In the genomic region with DNA sequence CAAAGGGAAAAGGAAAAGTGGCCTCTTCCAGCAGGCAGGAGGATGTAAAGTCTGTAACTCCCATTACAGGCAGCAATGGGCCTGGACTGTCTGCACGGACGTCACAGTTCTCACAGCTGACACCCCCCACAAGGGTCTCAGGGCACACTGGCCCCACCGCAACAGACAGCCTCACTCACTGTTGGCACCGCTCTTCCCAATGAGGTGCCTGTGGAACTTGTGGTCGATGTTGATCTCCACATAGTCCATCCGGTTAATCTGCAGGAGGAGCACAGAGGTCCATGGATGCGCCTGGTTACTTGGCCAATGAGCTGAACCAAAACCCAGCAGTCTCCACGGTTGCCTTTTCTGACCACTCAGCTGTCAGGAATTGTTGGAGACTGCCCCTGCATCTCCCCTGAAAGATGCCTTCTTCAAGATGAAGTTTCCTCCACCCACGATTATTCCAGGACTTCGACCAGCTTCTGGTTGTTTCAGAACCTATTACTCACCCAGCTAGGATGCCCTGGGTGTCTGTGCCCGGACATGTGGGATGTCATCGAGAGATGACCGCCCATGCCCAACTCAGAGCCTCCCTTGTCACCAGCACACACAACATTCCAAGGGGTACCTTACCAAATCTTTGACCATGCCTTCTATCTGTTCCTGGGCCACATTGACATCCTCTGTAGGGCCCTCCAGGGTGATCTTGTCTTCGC, we compare ENCODE assay signal across 15 cellular contexts.
A peak's percentile ranks its signal among the peaks of the same experiment; 100 is the strongest.
DNase-seq lines count a peak whose midpoint lies in the region; ATAC-seq, FAIRE-seq and TF ChIP-seq lines count a peak whose summit lies in the region.
"Had no signal": no experiment of that assay in that cellular context is flagged by ENCODE, and none has a peak within 500 bp of the region (broad histone marks: within the 10 kb centered on the region; RNA-seq: fewer than 3 reads in every experiment).

No MANE protein-coding gene starts in this region.

- TF ChIP-seq POLR2A in GM12892 (IDR thresholded peaks at IDR 0.05; ENCODE audit: low read depth, low read length) = 0 out of 2 replicates have a peak, but pooled peaks have one; percentile 26
- TF ChIP-seq POLR2A in sigmoid colon (IDR thresholded peaks at IDR 0.05) = no peak

- POLR2A ChIA-PET in HEK293T (lab: Yijun Ruan, JAX) = no interaction called here

- H3K9me3 ChIP-seq in sigmoid colon = no peaks in the 10 kb centered on the region
- H3K9me3 ChIP-seq: BLaER1 treated with 17β-estradiol and CSF1 and Interleukin-3, amounts not matched to agents 10 nM and 100 nM; HAP-1 had no signal

- CTCF ChIA-PET in HEK293T (lab: Yijun Ruan, JAX) = no interaction called here

- peaks cover 0 to 9% (median 3%) of the 10 kb centered on the region in 4 donors for H3K4me1 ChIP-seq in sigmoid colon
- H3K4me1 ChIP-seq: HAP-1 had no signal

- intact Hi-C loops in sigmoid colon (cut with DNase I) = no loop called here

- FAIRE-seq in GM12892 (lab: Jason Lieb, UNC) (no peak), bronchial epithelial cell (lab: Jason Lieb, UNC) (peak; percentile 93)
- FAIRE-seq: H1, HTR-8/SVneo had no signal

- DNase-seq in GM12892 (ENCODE audit: insufficient read length) = no peak
- no peak for DNase-seq in bronchial epithelial cell (ENCODE audit: low read depth)
- peak; percentile 55 for DNase-seq in mesenteric fat pad (ENCODE audit: low spot score)
- peak; percentile 43 for DNase-seq in sigmoid colon
- DNase-seq in NCI-H510A treated with DMSO at 0.1 percent for 48 hours (lab: John Stamatoyannopoulos, UW) = no peak
- no peak for DNase-seq in HEK293T (ENCODE audit: extremely low spot score)
- DNase-seq: ACHN, Calu3, DMS 273 treated with DMSO at 0.1 percent for 48 hours, HFFc6 had no signal

- H3K27ac ChIP-seq in sigmoid colon = no peak overlapping the region
- H3K27ac ChIP-seq: BLaER1 treated with 17β-estradiol and CSF1 and Interleukin-3, amounts not matched to agents 10 nM and 100 nM had no signal

- no peak for TF ChIP-seq EP300 in sigmoid colon (IDR thresholded peaks at IDR 0.05)

- H3K4me3 ChIP-seq in bronchial epithelial cell (ENCODE audit: low read depth, low read length) (no peak overlapping the region), sigmoid colon (no peak overlapping the region)
- H3K4me3 ChIP-seq: BLaER1 treated with 17β-estradiol and CSF1 and Interleukin-3, amounts not matched to agents 10 nM and 100 nM; HAP-1 had no signal

- no peak for ATAC-seq in GM18519 (IDR thresholded peaks at IDR 0.05; ENCODE audit: low FRiP score, unreplicated experiment)

- WGBS in sigmoid colon, 2 donors = 94 to 96% methylated on average over 14 of the region's 14 CpGs

- TF ChIP-seq CTCF in bronchial epithelial cell (IDR thresholded peaks at IDR 0.05; ENCODE audit: insufficient read depth, low read length, severe bottlenecking) (no peak), sigmoid colon (IDR thresholded peaks at IDR 0.05) (no peak)

- H3K36me3 ChIP-seq in bronchial epithelial cell (ENCODE audit: control insufficient read depth, insufficient read depth, low read length) (peaks cover 50% of the 10 kb centered on the region), sigmoid colon (peaks cover 72 to 100% (median 94%) of the 10 kb centered on the region in 4 donors)

- H3K27me3 ChIP-seq in bronchial epithelial cell (ENCODE audit: control insufficient read depth, insufficient read depth, low read length) = no peaks in the 10 kb centered on the region
- no peaks in the 10 kb centered on the region for H3K27me3 ChIP-seq in sigmoid colon
- H3K27me3 ChIP-seq: BLaER1 treated with 17β-estradiol and CSF1 and Interleukin-3, amounts not matched to agents 10 nM and 100 nM had no signal

TF ChIP-seq in HEK293T, 16 proteins besides CTCF, POLR2A, EP300 and RAD21:
- no peak for TF ChIP-seq FOXA1 (IDR thresholded peaks at IDR 0.05)
- TF ChIP-seq PKNOX1 (IDR thresholded peaks at IDR 0.05) = no peak
- no peak for TF ChIP-seq SUZ12 (IDR thresholded peaks at IDR 0.05)
- no peak for TF ChIP-seq SP1 (IDR thresholded peaks at IDR 0.05)
- no peak for TF ChIP-seq FOXM1 (IDR thresholded peaks at IDR 0.05; ENCODE audit: borderline replicate concordance)
- no peak for TF ChIP-seq ELF4 (IDR thresholded peaks at IDR 0.05)
- TF ChIP-seq NFRKB (IDR thresholded peaks at IDR 0.05) = no peak
- TF ChIP-seq FOXK2 (IDR thresholded peaks at IDR 0.05) = no peak
TF ChIP-seq in HEK293T: peak in this region for 0.

Comparison
In these comparisons a context has a peak if more than half of its experiments do, and no peak if none do; other contexts are left out.
1. DNase-seq: peak in mesenteric fat pad (single experiment) and sigmoid colon (single experiment); none in GM12892 (single experiment), bronchial epithelial cell (single experiment), NCI-H510A treated with DMSO at 0.1 percent for 48 hours (single experiment) and HEK293T (single experiment).